In genomic region chr6:157070403-157071107, GRCh38 we compare ENCODE assay signal across 14 cellular contexts.
A peak's percentile ranks its signal among the peaks of the same experiment; 100 is the strongest.
DNase-seq lines count a peak whose midpoint lies in the region; ATAC-seq, FAIRE-seq and TF ChIP-seq lines count a peak whose summit lies in the region.
"Had no signal": no experiment of that assay in that cellular context is flagged by ENCODE, and none has a peak within 500 bp of the region (broad histone marks: within the 10 kb centered on the region; RNA-seq: fewer than 3 reads in every experiment).

No MANE protein-coding gene starts in this region.

- no peaks in the 10 kb centered on the region for H3K27me3 ChIP-seq in endothelial cell of umbilical vein (ENCODE audit: control insufficient read depth in 2 of 2, insufficient read depth in 2 of 2, low read length in 2 of 2)
- H3K27me3 ChIP-seq: spleen, thyroid gland had no signal

- TF ChIP-seq CTCF in endothelial cell of umbilical vein (IDR thresholded peaks at IDR 0.05; ENCODE audit: extremely low read depth in 1 of 2, insufficient read depth in 1 of 2, low read depth in 1 of 2, low read length in 2 of 2), result no peak
- TF ChIP-seq CTCF in progenitor cell of endocrine pancreas (IDR thresholded peaks at IDR 0.05; ENCODE audit: unreplicated experiment), result no peak
- TF ChIP-seq CTCF in CD14-positive monocyte (IDR thresholded peaks at IDR 0.05), result no peak

- no peaks in the 10 kb centered on the region for H3K9me3 ChIP-seq in endothelial cell of umbilical vein (replicated peaks; ENCODE audit: control insufficient read depth, insufficient read depth, low read length)
- H3K9me3 ChIP-seq: spleen, thyroid gland had no signal

- H3K27me3 Mint-ChIP-seq in progenitor cell of endocrine pancreas (no peaks in the 10 kb centered on the region), CD14-positive monocyte (ENCODE audit: low read depth in 3 of 3) (no peaks in the 10 kb centered on the region)
- H3K27me3 Mint-ChIP-seq: T-cell had no signal

- no peaks in the 10 kb centered on the region for H3K36me3 ChIP-seq in endothelial cell of umbilical vein (ENCODE audit: control insufficient read depth in 2 of 2, extremely low read depth in 1 of 2, insufficient read depth in 2 of 2, low read length in 2 of 2)
- H3K36me3 ChIP-seq: thyroid gland had no signal

- no peak overlapping the region for H3K4me3 Mint-ChIP-seq in progenitor cell of endocrine pancreas (ENCODE audit: low read depth)
- H3K4me3 Mint-ChIP-seq in CD14-positive monocyte, result no peak overlapping the region
- H3K4me3 Mint-ChIP-seq: T-cell had no signal

- H3K27ac ChIP-seq in endothelial cell of umbilical vein (ENCODE audit: insufficient read depth, low read depth, low read length), result no peak overlapping the region
- H3K27ac ChIP-seq: 22Rv1, spleen, thyroid gland had no signal

- intact Hi-C loops in endothelial cell of umbilical vein (cut with micrococcal nuclease) (no loop called here), CD14-positive monocyte (cut with micrococcal nuclease) (no loop called here)

- DNase-seq in DMS 273 (lab: John Stamatoyannopoulos, UW; ENCODE audit: unreplicated experiment) (peak; percentile 15), DMS 273 treated with DMSO at 0.1 percent for 48 hours (lab: John Stamatoyannopoulos, UW) (no peak), NCI-H2227 treated with DMSO at 0.1 percent for 48 hours (lab: John Stamatoyannopoulos, UW) (peak; percentile 29), endothelial cell of umbilical vein (ENCODE audit: low read depth, low spot score) (peak; percentile 79), progenitor cell of endocrine pancreas (ENCODE audit: low spot score, unreplicated experiment) (no peak), RPMI8226 (no peak), CD14-positive monocyte (ENCODE audit: low spot score) (no peak)
- DNase-seq: Calu3, NCI-H2029 treated with DMSO at 0.1 percent for 48 hours, spleen, T-cell had no signal

- no TSS peak for BruUV-seq in endothelial cell of umbilical vein (replicated peaks; lab: Mats Ljungman, UMichigan)

- H3K36me3 Mint-ChIP-seq in progenitor cell of endocrine pancreas (ENCODE audit: insufficient read depth) (peaks cover under 1% of the 10 kb centered on the region), CD14-positive monocyte (peaks cover 10 to 11% of the 10 kb centered on the region in 2 donors)

- no peaks in the 10 kb centered on the region for H4K20me1 ChIP-seq in endothelial cell of umbilical vein (replicated peaks; ENCODE audit: control insufficient read depth, extremely low read depth, insufficient read depth, low read length)

- H3K9me1 ChIP-seq in endothelial cell of umbilical vein (replicated peaks; ENCODE audit: control insufficient read depth, extremely low read depth, insufficient read depth, low read length), result no peaks in the 10 kb centered on the region

- TF ChIP-seq POLR2A in endothelial cell of umbilical vein (IDR thresholded peaks at IDR 0.05; ENCODE audit: low read depth, low read length), result no peak

- no peak overlapping the region for H3K9ac ChIP-seq in endothelial cell of umbilical vein (replicated peaks; ENCODE audit: extremely low read depth, insufficient read depth, low read length)

- no peak overlapping the region for H3K4me2 ChIP-seq in endothelial cell of umbilical vein (ENCODE audit: insufficient read depth, low read length)

- H2AFZ ChIP-seq in endothelial cell of umbilical vein (ENCODE audit: low read depth, low read length), result no peak overlapping the region

- H3K9me3 Mint-ChIP-seq in progenitor cell of endocrine pancreas (ENCODE audit: low read depth) (no peaks in the 10 kb centered on the region), CD14-positive monocyte (no peaks in the 10 kb centered on the region)
- H3K9me3 Mint-ChIP-seq: T-cell had no signal

- H3K79me2 ChIP-seq in endothelial cell of umbilical vein (ENCODE audit: control insufficient read depth, insufficient read depth, low read length), result peaks cover 6% of the 10 kb centered on the region

- POLR2A ChIA-PET in endothelial cell of umbilical vein (lab: Charles Lee), result no interaction called here

- H3K27ac Mint-ChIP-seq in progenitor cell of endocrine pancreas, result peak overlapping the region; percentile 27
- H3K27ac Mint-ChIP-seq in CD14-positive monocyte, result peak overlapping the region in 1 of 7 donors; percentile 27
- H3K27ac Mint-ChIP-seq: T-cell had no signal

- ATAC-seq in GM21529 (IDR thresholded peaks at IDR 0.05; ENCODE audit: unreplicated experiment), result no peak
- ATAC-seq: T-cell had no signal

- H3K4me1 ChIP-seq in endothelial cell of umbilical vein (ENCODE audit: control insufficient read depth, extremely low read depth, insufficient read depth, low read length), result no peaks in the 10 kb centered on the region

- no peak for FAIRE-seq in endothelial cell of umbilical vein (lab: Jason Lieb, UNC)

- CTCF ChIA-PET in endothelial cell of umbilical vein (lab: Charles Lee), result interaction anchor here (1.0 to 2.0 kb wide), 7 partner anchors 8 to 123 kb away, joined by 3 to 6 read pairs (median 4); no protein-coding TSS in a partner anchor

- H3K4me1 Mint-ChIP-seq in progenitor cell of endocrine pancreas (ENCODE audit: low read depth) (peaks cover 44% of the 10 kb centered on the region), CD14-positive monocyte (peaks cover 9% of the 10 kb centered on the region)

- H3K4me3 ChIP-seq in endothelial cell of umbilical vein (replicated peaks in 1 of 3; ENCODE audit: insufficient read depth in 1 of 3, low read depth in 1 of 3, low read length in 3 of 3), result no peak overlapping the region
- H3K4me3 ChIP-seq: spleen, thyroid gland had no signal

- dilution Hi-C loops in endothelial cell of umbilical vein (cut with MboI; ENCODE audit: extremely low pct_ligation_motif_present, low sequenced_read_pairs), result no loop called here

TF ChIP-seq in endothelial cell of umbilical vein, 7 proteins besides CTCF, POLR2A, EP300 and RAD21:
- TF ChIP-seq GATA2 (IDR thresholded peaks at IDR 0.05; ENCODE audit: insufficient read depth, insufficient read length, low read depth, low read length) (no peak), FOS (IDR thresholded peaks at IDR 0.05; ENCODE audit: borderline replicate concordance, insufficient read depth, low read length) (no peak), MYC (IDR thresholded peaks at IDR 0.05; ENCODE audit: low read depth, low read length) (no peak), POLR2AphosphoS5 (IDR thresholded peaks at IDR 0.05; ENCODE audit: insufficient read depth, low read depth, low read length) (no peak)

Comparison
In these comparisons a context has a peak if more than half of its experiments do, and no peak if none do; other contexts are left out.
1. DNase-seq: peak in DMS 273 (single experiment), NCI-H2227 treated with DMSO at 0.1 percent for 48 hours (single experiment) and endothelial cell of umbilical vein (single experiment); none in DMS 273 treated with DMSO at 0.1 percent for 48 hours (single experiment), progenitor cell of endocrine pancreas (single experiment), RPMI8226 (single experiment) and CD14-positive monocyte (single experiment).